Comparison of ENCODE assay signal across 8 cellular contexts in genomic region chr7:105691029-105691691, GRCh38.
DNase-seq lines count a peak whose midpoint lies in the region; ATAC-seq, FAIRE-seq and TF ChIP-seq lines count a peak whose summit lies in the region.

No MANE protein-coding gene starts in this region.

- peak; percentile 74 for DNase-seq in activated CD4-positive, alpha-beta T cell treated with anti-CD3 and anti-CD28 coated beads for 36 hours
- DNase-seq in activated CD4-positive, alpha-beta T cell treated with anti-CD3 and anti-CD28 coated beads for 1 hour = no peak
- DNase-seq in NCI-H526 treated with DMSO at 0.1 percent for 48 hours (lab: John Stamatoyannopoulos, UW) = peak; percentile 86
- DNase-seq in activated naive CD8-positive, alpha-beta T cell treated with anti-CD3 and anti-CD28 coated beads, Interleukin-2, amount 50 U/mL, for 24 hours = peak; percentile 30
- DNase-seq in iris pigment epithelial cell (ENCODE audit: low read depth) = peak; percentile 59
- peak; percentile 7 to 80 (median 45) for DNase-seq in stimulated activated naive CD4-positive, alpha-beta T cell (lab: John Stamatoyannopoulos, UW)
- no peak for DNase-seq in GM19240 (ENCODE audit: insufficient read length, low spot score)
- DNase-seq in GM12891 (ENCODE audit: insufficient read length, low spot score) = no peak

- peak overlapping the region; percentile 76 for H3K4me3 Mint-ChIP-seq in activated CD4-positive, alpha-beta T cell treated with anti-CD3 and anti-CD28 coated beads for 36 hours
- peak overlapping the region; percentile 88 for H3K4me3 Mint-ChIP-seq in activated naive CD8-positive, alpha-beta T cell treated with anti-CD3 and anti-CD28 coated beads, Interleukin-2, amount 50 U/mL, for 24 hours

- H3K9me3 Mint-ChIP-seq in activated CD4-positive, alpha-beta T cell treated with anti-CD3 and anti-CD28 coated beads for 36 hours (ENCODE audit: low read depth) = no peaks in the 10 kb centered on the region
- H3K9me3 Mint-ChIP-seq in activated naive CD8-positive, alpha-beta T cell treated with anti-CD3 and anti-CD28 coated beads, Interleukin-2, amount 50 U/mL, for 24 hours = no peaks in the 10 kb centered on the region

- CTCF ChIA-PET in activated CD4-positive, alpha-beta T cell treated with anti-CD3 and anti-CD28 coated beads for 36 hours (lab: Charles Lee) = interaction anchor here (0.5 to 1.5 kb wide), 3 partner anchors 14 to 335 kb away, joined by 3 read pairs; no protein-coding TSS in a partner anchor

- peak overlapping the region; percentile 93 for H3K27ac Mint-ChIP-seq in activated CD4-positive, alpha-beta T cell treated with anti-CD3 and anti-CD28 coated beads for 36 hours
- peak overlapping the region; percentile 83 for H3K27ac Mint-ChIP-seq in activated naive CD8-positive, alpha-beta T cell treated with anti-CD3 and anti-CD28 coated beads, Interleukin-2, amount 50 U/mL, for 24 hours

- POLR2A ChIA-PET in activated CD4-positive, alpha-beta T cell treated with anti-CD3 and anti-CD28 coated beads for 36 hours (lab: Charles Lee) = interaction anchor here (0.6 to 1.5 kb wide), 2 partner anchors 13 to 655 kb away, joined by 3 to 5 read pairs; no protein-coding TSS in a partner anchor

- intact Hi-C loops in activated CD4-positive, alpha-beta T cell treated with anti-CD3 and anti-CD28 coated beads for 36 hours (cut with DNase I, micrococcal nuclease) = loop anchor here (1.0 to 5.0 kb wide), 6 partner anchors 13 to 422 kb away; partner anchors contain the start of genes ATXN7L1 (in 1 of the 2) and SYPL1 (in 1 of the 2)

- H3K36me3 Mint-ChIP-seq in activated CD4-positive, alpha-beta T cell treated with anti-CD3 and anti-CD28 coated beads for 36 hours (ENCODE audit: low read depth) = no peaks in the 10 kb centered on the region
- peaks cover under 1% of the 10 kb centered on the region for H3K36me3 Mint-ChIP-seq in activated naive CD8-positive, alpha-beta T cell treated with anti-CD3 and anti-CD28 coated beads, Interleukin-2, amount 50 U/mL, for 24 hours (ENCODE audit: low read depth)

- peaks cover 43% of the 10 kb centered on the region for H3K4me1 Mint-ChIP-seq in activated CD4-positive, alpha-beta T cell treated with anti-CD3 and anti-CD28 coated beads for 36 hours
- H3K4me1 Mint-ChIP-seq in activated naive CD8-positive, alpha-beta T cell treated with anti-CD3 and anti-CD28 coated beads, Interleukin-2, amount 50 U/mL, for 24 hours = peaks cover 48% of the 10 kb centered on the region

- no peak for TF ChIP-seq POLR2A in GM12891 (IDR thresholded peaks at IDR 0.05; ENCODE audit: low read depth, low read length)

- no peak for FAIRE-seq in GM12891 (lab: Jason Lieb, UNC)

- no peaks in the 10 kb centered on the region for H3K27me3 Mint-ChIP-seq in activated CD4-positive, alpha-beta T cell treated with anti-CD3 and anti-CD28 coated beads for 36 hours
- H3K27me3 Mint-ChIP-seq in activated naive CD8-positive, alpha-beta T cell treated with anti-CD3 and anti-CD28 coated beads, Interleukin-2, amount 50 U/mL, for 24 hours = no peaks in the 10 kb centered on the region

- ATAC-seq in activated CD4-positive, alpha-beta T cell treated with anti-CD3 and anti-CD28 coated beads for 36 hours = peak; percentile 86
- ATAC-seq in activated naive CD8-positive, alpha-beta T cell treated with anti-CD3 and anti-CD28 coated beads, Interleukin-2, amount 50 U/mL, for 24 hours = peak; percentile 67

TF ChIP-seq in GM12891, 5 proteins besides CTCF, POLR2A, EP300 and RAD21:
- no peak for TF ChIP-seq TAF1 (IDR thresholded peaks at IDR 0.05; ENCODE audit: low read depth, low read length)
- TF ChIP-seq SPI1 (IDR thresholded peaks at IDR 0.05; ENCODE audit: low read depth, low read length) = no peak
- TF ChIP-seq POU2F2 (IDR thresholded peaks at IDR 0.05; ENCODE audit: low read depth, low read length) = no peak
- no peak for TF ChIP-seq POLR2AphosphoS5 (IDR thresholded peaks at IDR 0.05; ENCODE audit: low read depth, low read length)
- no peak for TF ChIP-seq PAX5 (IDR thresholded peaks at IDR 0.05; ENCODE audit: insufficient read depth, low read length, severe bottlenecking)
TF ChIP-seq in GM12891: peak in this region for 0.

Comparison
In these comparisons a context has a peak if more than half of its experiments do, and no peak if none do; other contexts are left out.
1. DNase-seq: peak in activated CD4-positive, alpha-beta T cell treated with anti-CD3 and anti-CD28 coated beads for 36 hours (single experiment), NCI-H526 treated with DMSO at 0.1 percent for 48 hours (single experiment), activated naive CD8-positive, alpha-beta T cell treated with anti-CD3 and anti-CD28 coated beads, Interleukin-2, amount 50 U/mL, for 24 hours (single experiment), iris pigment epithelial cell (single experiment) and stimulated activated naive CD4-positive, alpha-beta T cell (6 of 6); none in activated CD4-positive, alpha-beta T cell treated with anti-CD3 and anti-CD28 coated beads for 1 hour (single experiment), GM19240 (single experiment) and GM12891 (single experiment).